In genomic region chr19:4337906-4338440, GRCh38 we compare ENCODE assay signal across 8 cellular contexts. TPM values are rescaled to one million over a fixed set of nuclear protein-coding genes. Genes with fewer than 3 reads are reported as not detected.
DNase-seq lines count a peak whose midpoint lies in the region; ATAC-seq, FAIRE-seq and TF ChIP-seq lines count a peak whose summit lies in the region.

No MANE protein-coding gene starts in this region.

- H3K4me2 ChIP-seq in PC-9: peak overlapping the region; percentile 91
- H3K4me2 ChIP-seq in neuronal stem cell (ENCODE audit: insufficient read depth, low read length, poor library complexity, severe bottlenecking): no peak overlapping the region

- H2BK12ac ChIP-seq in neuronal stem cell (ENCODE audit: low read length): no peak overlapping the region

- H4K20me1 ChIP-seq in PC-9 (ENCODE audit: insufficient read depth): no peaks in the 10 kb centered on the region

- FAIRE-seq in HTR-8/SVneo (lab: Jason Lieb, UNC): no peak

- no peak overlapping the region for H3K27ac ChIP-seq in PC-9
- no peak overlapping the region for H3K27ac ChIP-seq in neuronal stem cell (replicated peaks; ENCODE audit: low read length)

- H3K79me2 ChIP-seq in PC-9 (ENCODE audit: low read depth): no peaks in the 10 kb centered on the region

- no peak overlapping the region for H3K14ac ChIP-seq in neuronal stem cell (ENCODE audit: low read length)

- H4K8ac ChIP-seq in neuronal stem cell (ENCODE audit: low read depth, low read length): no peak overlapping the region

- no peak overlapping the region for H2BK15ac ChIP-seq in neuronal stem cell (ENCODE audit: low read length)

- H3K9me2 ChIP-seq in PC-9 (ENCODE audit: insufficient read depth): no peaks in the 10 kb centered on the region

- H2AK5ac ChIP-seq in neuronal stem cell (ENCODE audit: low read depth, low read length): no peak overlapping the region

- H2BK5ac ChIP-seq in neuronal stem cell (ENCODE audit: low read length): no peak overlapping the region

- no CpG with 5 or more reads among the region's 14 CpGs for WGBS in neuronal stem cell (ENCODE audit: extremely low coverage in 2 of 2, insufficient read length in 2 of 2, insufficient replicate concordance in 1 of 2), 2 donors

- H3K36me3 ChIP-seq in PC-9 (ENCODE audit: low read depth) (no peaks in the 10 kb centered on the region), neuronal stem cell (replicated peaks in 1 of 2; ENCODE audit: control insufficient read depth in 2 of 2, insufficient read depth in 2 of 2, low read length in 2 of 2) (peaks cover 9 to 18% of the 10 kb centered on the region in 2 donors)

- H3K79me1 ChIP-seq in neuronal stem cell (ENCODE audit: low read depth, low read length): no peaks in the 10 kb centered on the region

- no peaks in the 10 kb centered on the region for H3K9me3 ChIP-seq in PC-9 (ENCODE audit: insufficient read depth, low read depth)
- peaks cover 0 to 2% of the 10 kb centered on the region in 2 donors for H3K9me3 ChIP-seq in neuronal stem cell (replicated peaks in 1 of 2; ENCODE audit: control insufficient read depth in 2 of 2, insufficient read depth in 1 of 2, low read depth in 1 of 2, low read length in 2 of 2)

- peak overlapping the region; percentile 65 for H4K91ac ChIP-seq in neuronal stem cell (ENCODE audit: low read depth, low read length, poor library complexity)

- no peak for ATAC-seq in omental fat pad (ENCODE audit: low FRiP score)

- intact Hi-C loops in PC-9 (cut with micrococcal nuclease; ENCODE audit: unreplicated experiment): no loop called here

- H3K18ac ChIP-seq in neuronal stem cell (ENCODE audit: low read length): no peak overlapping the region

- H2BK120ac ChIP-seq in neuronal stem cell (ENCODE audit: low read depth, low read length): no peak overlapping the region

- BruUV-seq in PC-9 (replicated peaks; lab: Mats Ljungman, UMichigan): no TSS peak

- CTCF ChIA-PET in PC-9 (lab: Charles Lee): interaction anchor here (1.2 kb wide), 1 partner anchor 15 kb away, joined by 3 read pairs; no protein-coding TSS in a partner anchor

- peak overlapping the region; percentile 75 for H2AFZ ChIP-seq in PC-9
- H2AFZ ChIP-seq in neuronal stem cell (ENCODE audit: low read length): peak overlapping the region; percentile 79

- peak; percentile 51 for DNase-seq in ELF-1 (ENCODE audit: low read depth, low spot score)
- no peak for DNase-seq in PC-9
- peak; percentile 21 for DNase-seq in epithelial cell of esophagus (ENCODE audit: low read depth)
- no peak for DNase-seq in neuronal stem cell (ENCODE audit: low spot score)
- no peak for DNase-seq in HTR-8/SVneo (ENCODE audit: insufficient read length, low spot score)
- DNase-seq in omental fat pad (ENCODE audit: low spot score): no peak
- DNase-seq in OCI-M2 (lab: John Stamatoyannopoulos, UW; ENCODE audit: unreplicated experiment): no peak
- no peak for DNase-seq in cortex of kidney (lab: John Stamatoyannopoulos, UW)

- POLR2A ChIA-PET in PC-9 (lab: Charles Lee; ENCODE audit: unreplicated experiment): interaction anchor here (0.6 to 0.7 kb wide), 3 partner anchors 61 to 134 kb away, joined by 4 to 9 read pairs (median 7); no protein-coding TSS in a partner anchor

- H3K9ac ChIP-seq in neuronal stem cell (ENCODE audit: low read depth, low read length, poor library complexity): peak overlapping the region; percentile 85

- no peaks in the 10 kb centered on the region for H3F3A ChIP-seq in PC-9 (ENCODE audit: insufficient read depth, low read depth)

- no peak overlapping the region for H3K4ac ChIP-seq in neuronal stem cell (ENCODE audit: low read length)

- no peaks in the 10 kb centered on the region for H3K4me1 ChIP-seq in PC-9 (replicated peaks; ENCODE audit: insufficient read depth)
- peaks cover 10 to 13% of the 10 kb centered on the region in 2 donors for H3K4me1 ChIP-seq in neuronal stem cell (ENCODE audit: control insufficient read depth in 2 of 2, insufficient read depth in 1 of 2, low read depth in 1 of 2, low read length in 2 of 2)

- H3K27me3 ChIP-seq in PC-9 (ENCODE audit: insufficient read depth, low read depth) (no peaks in the 10 kb centered on the region), neuronal stem cell (ENCODE audit: control insufficient read depth in 3 of 3, insufficient read depth in 3 of 3, low read depth in 1 of 3, low read length in 3 of 3) (no peaks in the 10 kb centered on the region)

- peak overlapping the region; percentile 0 for H3K23ac ChIP-seq in neuronal stem cell (ENCODE audit: low read depth, low read length, poor library complexity)

- H3K4me3 ChIP-seq in PC-9 (peak overlapping the region; percentile 64), epithelial cell of esophagus (ENCODE audit: low read length) (peak overlapping the region; percentile 75), neuronal stem cell (ENCODE audit: low read length in 2 of 2) (peak overlapping the region; percentile 36 to 71)

- TF ChIP-seq CTCF in PC-9 (conservative IDR thresholded peaks at IDR 0.05) (no peak), epithelial cell of esophagus (IDR thresholded peaks at IDR 0.05; ENCODE audit: insufficient read depth, low read depth, low read length, missing control alignments) (no peak), omental fat pad (IDR thresholded peaks at IDR 0.05) (no peak)

RNA-seq across cellular contexts. Expression of gene STAP2, which starts 0.7 kb away (rescaled TPM):
- total RNA-seq in PC-9 (2021) (26.9 and 29.8 TPM in 2 replicates), omental fat pad (10 to 100 TPM in 2 of 4 donors, 1 to 10 TPM in 2; 4.6 to 18.8 (median 7.7) TPM)
- polyA plus RNA-seq in neuronal stem cell (2013, experiment 1 of 2): 6.4 TPM
- 7.4 TPM for polyA plus RNA-seq in neuronal stem cell (2013, experiment 2 of 2)

RNA-seq across cellular contexts. Expression of gene MPND, which starts 5.4 kb away (rescaled TPM):
- 12.6 and 19.1 TPM in 2 replicates for total RNA-seq in PC-9 (2021)
- 20.6 TPM for polyA plus RNA-seq in neuronal stem cell (2013, experiment 1 of 2)
- 22.4 TPM for polyA plus RNA-seq in neuronal stem cell (2013, experiment 2 of 2)
- 1 to 10 TPM; 3.5 to 7.1 (median 6.0) TPM for total RNA-seq in omental fat pad

RNA-seq across cellular contexts. Expression of gene FSD1, which starts 33.6 kb away (rescaled TPM):
- total RNA-seq in PC-9 (2021) (not detected in 2 replicates), omental fat pad (not detected)
- polyA plus RNA-seq in neuronal stem cell (2013, experiment 1 of 2): 34.4 TPM
- 34.5 TPM for polyA plus RNA-seq in neuronal stem cell (2013, experiment 2 of 2)

RNA-seq across cellular contexts. Expression of gene TMIGD2, which starts 35.8 kb away (rescaled TPM):
- not detected in 2 replicates for total RNA-seq in PC-9 (2021)
- 1.2 TPM for polyA plus RNA-seq in neuronal stem cell (2013, experiment 1 of 2)
- 1.3 TPM for polyA plus RNA-seq in neuronal stem cell (2013, experiment 2 of 2)
- total RNA-seq in omental fat pad: under 1 TPM in 1 of 4 donors, not detected in 3; 0.79 TPM

RNA-seq across cellular contexts. Expression of gene SHD, which starts 58.9 kb away (rescaled TPM):
- total RNA-seq in PC-9 (2021) (not detected in 2 replicates), omental fat pad (under 1 TPM in 1 of 4 donors, not detected in 3; 0.19 TPM)
- 0.26 TPM for polyA plus RNA-seq in neuronal stem cell (2013, experiment 1 of 2)
- 0.32 TPM for polyA plus RNA-seq in neuronal stem cell (2013, experiment 2 of 2)

Comparison
In these comparisons a context has a peak if more than half of its experiments do, and no peak if none do; other contexts are left out.
1. DNase-seq: peak in ELF-1 (single experiment) and epithelial cell of esophagus (single experiment); none in PC-9 (0 of 2), neuronal stem cell (single experiment), HTR-8/SVneo (single experiment), omental fat pad (single experiment), OCI-M2 (single experiment) and cortex of kidney (single experiment).
2. Peak in every context shown above with its lines, with median percentiles within 50 percentile points of each other: H3K4me3 ChIP-seq.